9 cellular contexts compared by ENCODE assay signal in genomic region chr4:139814285-139815015, GRCh38.
DNase-seq lines count a peak whose midpoint lies in the region; ATAC-seq and TF ChIP-seq lines count a peak whose summit lies in the region.
"Had no signal": no experiment of that assay in that cellular context is flagged by ENCODE, and none has a peak within 500 bp of the region (broad histone marks: within the 10 kb centered on the region; RNA-seq: fewer than 3 reads in every experiment).

No MANE protein-coding gene starts in this region.

- H3K4me3 ChIP-seq in transverse colon = no peak overlapping the region

- peaks cover 0 to 19% (median 16%) of the 10 kb centered on the region in 4 donors for H3K4me1 ChIP-seq in transverse colon

- peak overlapping the region; percentile 21 for H3K27ac Mint-ChIP-seq in MCF 10A (ENCODE audit: low read depth, unreplicated experiment)
- no peak overlapping the region for H3K27ac Mint-ChIP-seq in activated T-helper 1 cell treated with anti-CD3 and anti-CD28 coated beads, Interleukin-12 subunit alpha, Interleukin-12 subunit beta, Interleukin-2, Interleukin-4 antibody, amounts not matched to agents 30 ng/mL and 10 ng/mL and 1 ng/mL, durations not matched to agents 14 hours and 24 hours and 36 hours

- H3K9me3 ChIP-seq in transverse colon = peaks cover 3 to 9% of the 10 kb centered on the region in 2 donors

- no peak for TF ChIP-seq EP300 in transverse colon (IDR thresholded peaks at IDR 0.05; ENCODE audit: low read depth)

- peak overlapping the region; percentile 42 for H3K4me3 Mint-ChIP-seq in MCF 10A (ENCODE audit: unreplicated experiment)
- no peak overlapping the region for H3K4me3 Mint-ChIP-seq in activated T-helper 1 cell treated with anti-CD3 and anti-CD28 coated beads, Interleukin-12 subunit alpha, Interleukin-12 subunit beta, Interleukin-2, Interleukin-4 antibody, amounts not matched to agents 30 ng/mL and 10 ng/mL and 1 ng/mL, durations not matched to agents 14 hours and 24 hours and 36 hours

- POLR2A ChIA-PET in MCF 10A (lab: Yijun Ruan, JAX) = interaction anchor here (0.5 to 2.8 kb wide), 6 partner anchors 9 to 198 kb away, joined by 3 to 18 read pairs (median 3); no protein-coding TSS in a partner anchor

- peak overlapping the region; percentile 11 to 58 (median 40) for H3K27ac ChIP-seq in transverse colon

- CTCF ChIA-PET in MCF 10A (lab: Yijun Ruan, JAX) = interaction anchor here (0.6 to 1.2 kb wide), 3 partner anchors 64 to 197 kb away, joined by 3 to 4 read pairs (median 3); no protein-coding TSS in a partner anchor

- H3K9me3 Mint-ChIP-seq in MCF 10A (ENCODE audit: unreplicated experiment) = no peaks in the 10 kb centered on the region
- no peaks in the 10 kb centered on the region for H3K9me3 Mint-ChIP-seq in activated T-helper 1 cell treated with anti-CD3 and anti-CD28 coated beads, Interleukin-12 subunit alpha, Interleukin-12 subunit beta, Interleukin-2, Interleukin-4 antibody, amounts not matched to agents 30 ng/mL and 10 ng/mL and 1 ng/mL, durations not matched to agents 14 hours and 24 hours and 36 hours

- peaks cover 0 to 5% (median 0%) of the 10 kb centered on the region in 4 donors for H3K36me3 ChIP-seq in transverse colon

- H3K36me3 Mint-ChIP-seq in MCF 10A (ENCODE audit: insufficient read depth, unreplicated experiment) = no peaks in the 10 kb centered on the region
- no peaks in the 10 kb centered on the region for H3K36me3 Mint-ChIP-seq in activated T-helper 1 cell treated with anti-CD3 and anti-CD28 coated beads, Interleukin-12 subunit alpha, Interleukin-12 subunit beta, Interleukin-2, Interleukin-4 antibody, amounts not matched to agents 30 ng/mL and 10 ng/mL and 1 ng/mL, durations not matched to agents 14 hours and 24 hours and 36 hours (ENCODE audit: low read depth)

- no peak for TF ChIP-seq POLR2A in transverse colon (IDR thresholded peaks at IDR 0.05)

- DNase-seq in NCI-H146 (lab: John Stamatoyannopoulos, UW) (peak; percentile 64), NCI-H146 treated with DMSO at 0.1 percent for 48 hours (lab: John Stamatoyannopoulos, UW; ENCODE audit: unreplicated experiment) (no peak), MCF 10A (ENCODE audit: unreplicated experiment) (peak; percentile 81), left colon (peak in 1 of 2 donors; percentile 11), transverse colon (no peak), AML-193 (lab: John Stamatoyannopoulos, UW) (no peak)
- DNase-seq in activated T-helper 1 cell treated with anti-CD3 and anti-CD28 coated beads, Interleukin-12 subunit alpha, Interleukin-12 subunit beta, Interleukin-2, Interleukin-4 antibody, amounts not matched to agents 30 ng/mL and 10 ng/mL and 1 ng/mL, durations not matched to agents 14 hours and 24 hours and 36 hours (ENCODE audit: low spot score) = no peak
- DNase-seq: ACHN had no signal

- intact Hi-C loops in MCF 10A (cut with micrococcal nuclease) = no loop called here
- intact Hi-C loops in left colon (cut with DNase I, micrococcal nuclease) = no loop called here
- intact Hi-C loops in transverse colon (cut with DNase I; ENCODE audit: low total_unique reads) = no loop called here
- intact Hi-C loops in activated T-helper 1 cell treated with anti-CD3 and anti-CD28 coated beads, Interleukin-12 subunit alpha, Interleukin-12 subunit beta, Interleukin-2, Interleukin-4 antibody, amounts not matched to agents 30 ng/mL and 10 ng/mL and 1 ng/mL, durations not matched to agents 14 hours and 24 hours and 36 hours (cut with micrococcal nuclease) = no loop called here

- 38 to 50% methylated on average over 2 to 9 of the region's 9 CpGs for WGBS in transverse colon (ENCODE audit: low coverage in 1 of 2), 2 donors

- peaks cover 17% of the 10 kb centered on the region for H3K4me1 Mint-ChIP-seq in MCF 10A (ENCODE audit: insufficient read depth, unreplicated experiment)
- H3K4me1 Mint-ChIP-seq in activated T-helper 1 cell treated with anti-CD3 and anti-CD28 coated beads, Interleukin-12 subunit alpha, Interleukin-12 subunit beta, Interleukin-2, Interleukin-4 antibody, amounts not matched to agents 30 ng/mL and 10 ng/mL and 1 ng/mL, durations not matched to agents 14 hours and 24 hours and 36 hours (ENCODE audit: low read depth) = peaks cover 6% of the 10 kb centered on the region

- ATAC-seq in left colon = peak; percentile 94
- ATAC-seq in GM18498 (IDR thresholded peaks at IDR 0.05; ENCODE audit: unreplicated experiment) = no peak

- in situ Hi-C loops in transverse colon (cut with MboI; ENCODE audit: low pct_ligation_motif_present in 1 of 4, low pct_unique_long_range_greater_than_20kb in 1 of 4, low sequenced_read_pairs in 3 of 4) = no loop called here

- no peak for TF ChIP-seq CTCF in MCF 10A (IDR thresholded peaks at IDR 0.05; ENCODE audit: unreplicated experiment)
- no peak for TF ChIP-seq CTCF in transverse colon (IDR thresholded peaks at IDR 0.05)

- H3K27me3 ChIP-seq in transverse colon = no peaks in the 10 kb centered on the region

- no TSS peak for BruUV-seq in MCF 10A (replicated peaks; lab: Mats Ljungman, UMichigan)

- no peaks in the 10 kb centered on the region for H3K27me3 Mint-ChIP-seq in MCF 10A (ENCODE audit: insufficient read depth, unreplicated experiment)
- H3K27me3 Mint-ChIP-seq in activated T-helper 1 cell treated with anti-CD3 and anti-CD28 coated beads, Interleukin-12 subunit alpha, Interleukin-12 subunit beta, Interleukin-2, Interleukin-4 antibody, amounts not matched to agents 30 ng/mL and 10 ng/mL and 1 ng/mL, durations not matched to agents 14 hours and 24 hours and 36 hours (ENCODE audit: insufficient read depth) = peaks cover 4% of the 10 kb centered on the region

Comparison
In these comparisons a context has a peak if more than half of its experiments do, and no peak if none do; other contexts are left out.
1. DNase-seq: peak in NCI-H146 (single experiment) and MCF 10A (single experiment); none in NCI-H146 treated with DMSO at 0.1 percent for 48 hours (single experiment), transverse colon (single experiment), AML-193 (0 of 2) and activated T-helper 1 cell treated with anti-CD3 and anti-CD28 coated beads, Interleukin-12 subunit alpha, Interleukin-12 subunit beta, Interleukin-2, Interleukin-4 antibody, amounts not matched to agents 30 ng/mL and 10 ng/mL and 1 ng/mL, durations not matched to agents 14 hours and 24 hours and 36 hours (single experiment).